In the genomic region with DNA sequence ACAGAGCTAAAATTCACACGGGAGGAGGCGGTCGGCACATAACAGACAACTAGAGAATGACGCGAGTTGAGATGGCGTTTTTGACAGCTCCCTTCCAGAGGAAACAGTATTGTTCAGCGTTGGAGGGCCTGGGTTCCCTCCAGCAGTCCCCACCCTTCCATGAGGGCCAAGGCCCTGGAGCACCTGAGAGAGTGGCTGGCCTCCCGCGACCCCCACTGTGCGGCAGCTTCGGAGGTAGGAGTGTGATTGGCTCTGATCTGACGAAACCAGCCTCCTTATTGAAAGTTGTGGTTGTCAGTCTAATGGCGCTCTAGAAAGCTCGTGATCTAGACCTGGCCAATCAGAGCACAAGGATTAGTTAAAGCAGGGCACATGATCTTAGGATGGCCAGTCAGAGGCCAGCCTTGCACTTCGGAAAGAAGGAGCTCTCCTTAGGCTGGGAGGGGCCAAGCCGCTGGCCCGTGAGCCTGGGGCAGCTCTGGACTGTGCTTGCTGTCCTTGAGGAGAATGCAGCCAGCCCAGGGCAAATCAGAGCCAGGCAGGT, we compare ENCODE assay signal across 2 cellular contexts.
TF ChIP-seq lines count a peak whose summit lies in the region.

No MANE protein-coding gene starts in this region.

TF ChIP-seq in H1, 55 proteins besides CTCF, POLR2A, EP300 and RAD21:
- 0 out of 2 replicates have a peak, but pooled peaks have one; percentile 4 for TF ChIP-seq SP2 (IDR thresholded peaks at IDR 0.05; ENCODE audit: low read length)
- no peak for TF ChIP-seq ZNF274 (IDR thresholded peaks at IDR 0.05; ENCODE audit: borderline replicate concordance, extremely low read depth, low read length)

TF ChIP-seq in HepG2, 621 proteins besides CTCF, POLR2A, EP300 and RAD21:
- no peak for TF ChIP-seq ATM (IDR thresholded peaks at IDR 0.05; ENCODE audit: borderline replicate concordance)
- TF ChIP-seq FOSL2 (CRISPR knock-in tag; IDR thresholded peaks at IDR 0.05), result no peak
- TF ChIP-seq, protein P1, sequence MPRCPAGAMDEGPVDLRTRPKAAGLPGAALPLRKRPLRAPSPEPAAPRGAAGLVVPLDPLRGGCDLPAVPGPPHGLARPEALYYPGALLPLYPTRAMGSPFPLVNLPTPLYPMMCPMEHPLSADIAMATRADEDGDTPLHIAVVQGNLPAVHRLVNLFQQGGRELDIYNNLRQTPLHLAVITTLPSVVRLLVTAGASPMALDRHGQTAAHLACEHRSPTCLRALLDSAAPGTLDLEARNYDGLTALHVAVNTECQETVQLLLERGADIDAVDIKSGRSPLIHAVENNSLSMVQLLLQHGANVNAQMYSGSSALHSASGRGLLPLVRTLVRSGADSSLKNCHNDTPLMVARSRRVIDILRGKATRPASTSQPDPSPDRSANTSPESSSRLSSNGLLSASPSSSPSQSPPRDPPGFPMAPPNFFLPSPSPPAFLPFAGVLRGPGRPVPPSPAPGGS (CRISPR knock-in tag; IDR thresholded peaks at IDR 0.05), result no peak
